Comparison of ENCODE assay signal across 2 cellular contexts in genomic region chr1:220895412-220895946, GRCh38.
TF ChIP-seq lines count a peak whose summit lies in the region.

No MANE protein-coding gene starts in this region.

TF ChIP-seq in WTC11, 78 proteins besides CTCF, POLR2A, EP300 and RAD21:
- TF ChIP-seq FOXP1 (CRISPR knock-in tag; IDR thresholded peaks at IDR 0.05; ENCODE audit: borderline replicate concordance) = no peak
- no peak for TF ChIP-seq ZNF138 (CRISPR knock-in tag; conservative IDR thresholded peaks at IDR 0.05)
- no peak for TF ChIP-seq CREB1 (CRISPR knock-in tag; IDR thresholded peaks at IDR 0.05)
- no peak for TF ChIP-seq E2F1 (CRISPR knock-in tag; IDR thresholded peaks at IDR 0.05)
- TF ChIP-seq SOX15 (CRISPR knock-in tag; IDR thresholded peaks at IDR 0.05) = no peak
- TF ChIP-seq FOXJ3 (CRISPR knock-in tag; IDR thresholded peaks at IDR 0.05; ENCODE audit: borderline replicate concordance) = no peak
- no peak for TF ChIP-seq NFYB (CRISPR knock-in tag; conservative IDR thresholded peaks at IDR 0.05; ENCODE audit: low read depth)

TF ChIP-seq in HepG2, 621 proteins besides CTCF, POLR2A, EP300 and RAD21:
- TF ChIP-seq SYNCRIP (IDR thresholded peaks at IDR 0.05; ENCODE audit: insufficient read depth, low read depth, low read length) = no peak
- no peak for TF ChIP-seq RFXANK (CRISPR knock-in tag; IDR thresholded peaks at IDR 0.05)
- TF ChIP-seq ZKSCAN1 (IDR thresholded peaks at IDR 0.05; ENCODE audit: low read length) = no peak
- TF ChIP-seq NR0B2 (CRISPR knock-in tag; IDR thresholded peaks at IDR 0.05) = no peak
- TF ChIP-seq NFYC (CRISPR knock-in tag; IDR thresholded peaks at IDR 0.05) = no peak
- no peak for TF ChIP-seq ZSCAN20 (CRISPR knock-in tag; IDR thresholded peaks at IDR 0.05; ENCODE audit: borderline replicate concordance)
- no peak for TF ChIP-seq RFXAP (CRISPR knock-in tag; IDR thresholded peaks at IDR 0.05; ENCODE audit: borderline replicate concordance)
- no peak for TF ChIP-seq ZBTB34 (CRISPR knock-in tag; IDR thresholded peaks at IDR 0.05)
- no peak for TF ChIP-seq MAZ (IDR thresholded peaks at IDR 0.05; ENCODE audit: borderline replicate concordance, low read depth, low read length)
- TF ChIP-seq MAZ (CRISPR knock-in tag; IDR thresholded peaks at IDR 0.05; ENCODE audit: low read depth) = no peak
